Comparison of ENCODE assay signal across 8 cellular contexts in genomic region chr5:179820127-179820482, GRCh38.
A peak's percentile ranks its signal among the peaks of the same experiment; 100 is the strongest.
DNase-seq lines count a peak whose midpoint lies in the region; TF ChIP-seq lines count a peak whose summit lies in the region.

No MANE protein-coding gene starts in this region.

- H3K4me1 ChIP-seq in KMS-11 (ENCODE audit: low read depth, poor library complexity, severe bottlenecking) (peaks cover 30% of the 10 kb centered on the region), muscle layer of duodenum (ENCODE audit: control insufficient read depth in 1 of 2, insufficient read depth in 2 of 2, low read length in 2 of 2) (peaks cover 22 to 68% of the 10 kb centered on the region in 2 donors)

- H2AFZ ChIP-seq in KMS-11 (ENCODE audit: low read depth) = 0 out of 2 replicates have a peak overlapping the region, but pooled peaks have one; percentile 34

- peaks cover 11% of the 10 kb centered on the region; the same call in 1 of the 2 replicates for H4K20me1 ChIP-seq in KMS-11 (ENCODE audit: insufficient read depth)

- CTCF ChIA-PET in AG04449 (lab: Yijun Ruan, JAX) = interaction anchor here (1.6 kb wide), 1 partner anchor 24 kb away, joined by 9 read pairs; no protein-coding TSS in a partner anchor

- TF ChIP-seq CTCF in AG04449 (IDR thresholded peaks at IDR 0.05; ENCODE audit: insufficient read depth, low read length, missing control alignments) (no peak), KMS-11 (conservative IDR thresholded peaks at IDR 0.05; ENCODE audit: low read depth, low read length) (no peak), cardiac fibroblast (IDR thresholded peaks at IDR 0.05; ENCODE audit: low read depth, low read length) (no peak)

- H3K79me2 ChIP-seq in KMS-11 (ENCODE audit: insufficient read depth, low read depth) = peaks cover 31% of the 10 kb centered on the region

- DNase-seq in AG04449 (ENCODE audit: low read depth, low spot score) = no peak
- DNase-seq in cardiac fibroblast (ENCODE audit: low read depth in 2 of 2) = no peak
- DNase-seq in NCI-H1417 treated with DMSO at 0.1 percent for 48 hours (lab: John Stamatoyannopoulos, UW) = no peak
- no peak for DNase-seq in NCI-H2029 (lab: John Stamatoyannopoulos, UW)
- DNase-seq in cortex of kidney (lab: John Stamatoyannopoulos, UW) = no peak
- DNase-seq in activated effector memory CD4-positive, alpha-beta T cell treated with anti-CD3 and anti-CD28 coated beads, Interleukin-2, amount 50 U/mL, for 16 hours = no peak

- peak overlapping the region; percentile 90; the same call in 1 of the 2 replicates for H3K9ac ChIP-seq in KMS-11

- H3K4me3 ChIP-seq in AG04449 (ENCODE audit: low read depth, low read length) = peak overlapping the region; percentile 86
- no peak overlapping the region for H3K4me3 ChIP-seq in KMS-11 (IDR thresholded peaks at IDR 0.05; ENCODE audit: insufficient read depth, low read depth, low read length)
- peak overlapping the region; percentile 85 to 91 for H3K4me3 ChIP-seq in cardiac fibroblast (replicated peaks in 1 of 2; ENCODE audit: low read depth in 2 of 2, low read length in 2 of 2)
- peak overlapping the region; percentile 58 to 91 for H3K4me3 ChIP-seq in muscle layer of duodenum (ENCODE audit: low read depth in 1 of 2, low read length in 2 of 2)

- H3K4me2 ChIP-seq in KMS-11 = peak overlapping the region; percentile 71

- POLR2A ChIA-PET in AG04449 (lab: Yijun Ruan, JAX) = interaction anchor here (0.5 to 2.6 kb wide), 15 partner anchors 9 to 511 kb away, joined by 3 to 15 read pairs (median 4); partner anchors contain the start of genes HNRNPH1, MAML1 and MGAT4B

- no peaks in the 10 kb centered on the region for H3K36me3 ChIP-seq in KMS-11 (ENCODE audit: insufficient read depth)
- H3K36me3 ChIP-seq in muscle layer of duodenum (ENCODE audit: control insufficient read depth in 1 of 2, insufficient read depth in 2 of 2, low read length in 2 of 2) = peaks cover 26 to 56% of the 10 kb centered on the region in 2 donors

- H3K9me3 ChIP-seq in muscle layer of duodenum (ENCODE audit: control insufficient read depth in 1 of 2, low read length in 2 of 2) = no peaks in the 10 kb centered on the region

- H3K27me3 ChIP-seq in KMS-11 (ENCODE audit: insufficient read depth, low read depth) = no peaks in the 10 kb centered on the region
- no peaks in the 10 kb centered on the region for H3K27me3 ChIP-seq in muscle layer of duodenum (ENCODE audit: low read depth, low read length)

- peak overlapping the region; percentile 99 for H3K27ac ChIP-seq in KMS-11
- peak overlapping the region; percentile 97 for H3K27ac ChIP-seq in muscle layer of duodenum (ENCODE audit: low read length)
